Comparison of ENCODE assay signal across 17 cellular contexts in the genomic region with DNA sequence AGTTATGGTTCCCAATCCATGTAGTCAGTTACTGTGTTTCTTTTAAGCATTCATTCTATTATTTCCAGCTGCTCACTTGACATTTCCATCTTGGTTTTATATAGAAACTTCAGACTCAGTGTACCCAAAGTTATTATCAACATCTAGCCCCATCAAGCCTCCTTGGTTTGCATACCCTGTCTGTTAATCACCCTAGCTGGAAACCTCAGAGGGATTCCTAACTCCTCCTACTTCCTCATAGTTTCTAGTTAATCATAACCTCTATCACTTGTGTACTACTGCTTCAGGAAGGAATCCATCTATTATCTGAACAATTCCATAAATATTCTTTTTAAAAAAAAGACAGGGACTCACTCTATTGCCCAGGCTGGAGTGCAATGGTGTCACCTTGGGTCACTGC.
DNase-seq lines count a peak whose midpoint lies in the region; TF ChIP-seq lines count a peak whose summit lies in the region.
"Had no signal": no experiment of that assay in that cellular context is flagged by ENCODE, and none has a peak within 500 bp of the region (broad histone marks: within the 10 kb centered on the region; RNA-seq: fewer than 3 reads in every experiment).

No MANE protein-coding gene starts in this region.

- CTCF ChIA-PET in PC-9 (lab: Charles Lee), result no interaction called here

- H3K9ac ChIP-seq in GM23248, result no peak overlapping the region
- H3K9ac ChIP-seq: neural progenitor cell had no signal

- no peaks in the 10 kb centered on the region for H4K20me1 ChIP-seq in GM23248 (ENCODE audit: insufficient read depth)
- H4K20me1 ChIP-seq in PC-9 (ENCODE audit: insufficient read depth), result peaks cover 5% of the 10 kb centered on the region; the same call in 1 of the 2 replicates
- no peaks in the 10 kb centered on the region for H4K20me1 ChIP-seq in osteoblast (ENCODE audit: insufficient read depth, low read length)

- H3K9me3 ChIP-seq in GM23248 (ENCODE audit: low read depth) (no peaks in the 10 kb centered on the region), PC-9 (ENCODE audit: insufficient read depth, low read depth) (0 out of 2 replicates have a peak, but pooled peaks cover 7% of the 10 kb centered on the region), osteoblast (ENCODE audit: low read depth, low read length) (no peaks in the 10 kb centered on the region)
- H3K9me3 ChIP-seq: lower lobe of right lung had no signal

- in situ Hi-C loops in GM23248 (cut with MboI), result no loop called here

- intact Hi-C loops in PC-9 (cut with micrococcal nuclease; ENCODE audit: unreplicated experiment), result no loop called here

- H2AFZ ChIP-seq in GM23248 (no peak overlapping the region), PC-9 (no peak overlapping the region), osteoblast (ENCODE audit: low read length) (no peak overlapping the region)
- H2AFZ ChIP-seq: neural progenitor cell had no signal

- peaks cover 16% of the 10 kb centered on the region; the same call in 1 of the 2 replicates for H3K36me3 ChIP-seq in GM23248 (ENCODE audit: low read depth)
- H3K36me3 ChIP-seq in PC-9 (ENCODE audit: low read depth), result no peaks in the 10 kb centered on the region
- no peaks in the 10 kb centered on the region for H3K36me3 ChIP-seq in osteoblast (ENCODE audit: insufficient read depth, low read length)
- H3K36me3 ChIP-seq: neural progenitor cell had no signal

- H3K79me2 ChIP-seq in GM23248 (ENCODE audit: insufficient read depth), result no peaks in the 10 kb centered on the region
- no peaks in the 10 kb centered on the region for H3K79me2 ChIP-seq in PC-9 (ENCODE audit: low read depth)
- no peaks in the 10 kb centered on the region for H3K79me2 ChIP-seq in osteoblast (ENCODE audit: insufficient read depth, low read length)

- H3K4me2 ChIP-seq in GM23248 (ENCODE audit: unreplicated experiment) (peak overlapping the region; percentile 21), PC-9 (no peak overlapping the region; the same call in 1 of the 2 replicates), osteoblast (ENCODE audit: insufficient read depth, low read length) (peak overlapping the region; percentile 49)
- H3K4me2 ChIP-seq: neural progenitor cell had no signal

- H3K27ac ChIP-seq in GM23248, result 0 out of 2 replicates have a peak overlapping the region, but pooled peaks have one; percentile 5
- no peak overlapping the region for H3K27ac ChIP-seq in PC-9
- H3K27ac ChIP-seq in epithelial cell of prostate, result peak overlapping the region; percentile 58
- peak overlapping the region; percentile 49 for H3K27ac ChIP-seq in osteoblast (ENCODE audit: low read depth, low read length)
- H3K27ac ChIP-seq: lower lobe of right lung, neural progenitor cell, skin epidermis had no signal

- peak; percentile 62 for DNase-seq in GM23248
- peak; percentile 4 to 59 for DNase-seq in PC-9
- DNase-seq in epithelial cell of prostate (ENCODE audit: low read depth, low spot score), result peak; percentile 20
- peak; percentile 87 for DNase-seq in osteoblast (ENCODE audit: insufficient read length, low spot score, missing footprints)
- no peak for DNase-seq in SW480 (ENCODE audit: low spot score)
- DNase-seq in DMS153 treated with DMSO at 0.1 percent for 48 hours (lab: John Stamatoyannopoulos, UW; ENCODE audit: unreplicated experiment), result no peak
- DNase-seq in NCI-H1417 treated with DMSO at 0.1 percent for 48 hours (lab: John Stamatoyannopoulos, UW), result no peak
- DNase-seq in GM20000 (ENCODE audit: low spot score), result no peak
- DNase-seq: activated CD4-positive, alpha-beta T cell treated with anti-CD3 and anti-CD28 coated beads, Interleukin-2, amount 10 ng/mL, durations not matched to agents 7 days and 5 days; CD4-positive, alpha-beta memory T cell; hypothalamus; lower lobe of right lung; NCI-H1417; NCI-H510A treated with DMSO at 0.1 percent for 48 hours; RPMI8226 had no signal

- peaks cover 10% of the 10 kb centered on the region; the same call in 1 of the 2 replicates for H3F3A ChIP-seq in GM23248 (ENCODE audit: insufficient read depth)
- peaks cover 6% of the 10 kb centered on the region; the same call in 1 of the 2 replicates for H3F3A ChIP-seq in PC-9 (ENCODE audit: insufficient read depth, low read depth)

- BruUV-seq in PC-9 (replicated peaks; lab: Mats Ljungman, UMichigan), result no TSS peak

- TF ChIP-seq CTCF in PC-9 (conservative IDR thresholded peaks at IDR 0.05) (no peak), osteoblast (IDR thresholded peaks at IDR 0.05; ENCODE audit: extremely low read depth, low read depth, low read length) (no peak), GM20000 (IDR thresholded peaks at IDR 0.05; ENCODE audit: extremely low read depth, missing control alignments) (no peak)

- H3K4me3 ChIP-seq in GM23248, result no peak overlapping the region
- no peak overlapping the region for H3K4me3 ChIP-seq in PC-9
- H3K4me3 ChIP-seq in osteoblast (ENCODE audit: insufficient read depth, low read length), result no peak overlapping the region
- H3K4me3 ChIP-seq: lower lobe of right lung, neural progenitor cell, skin epidermis had no signal

- H3K9me2 ChIP-seq in GM23248 (ENCODE audit: insufficient read depth) (no peaks in the 10 kb centered on the region), PC-9 (ENCODE audit: insufficient read depth) (no peaks in the 10 kb centered on the region)

- POLR2A ChIA-PET in PC-9 (lab: Charles Lee; ENCODE audit: unreplicated experiment), result interaction anchor here (0.6 kb wide), 1 partner anchor 179 kb away, joined by 7 read pairs; no protein-coding TSS in a partner anchor

- H3K27me3 ChIP-seq in GM23248 (replicated peaks; ENCODE audit: insufficient read depth) (no peaks in the 10 kb centered on the region), PC-9 (ENCODE audit: insufficient read depth, low read depth) (no peaks in the 10 kb centered on the region), osteoblast (ENCODE audit: insufficient read depth, low read length) (no peaks in the 10 kb centered on the region)
- H3K27me3 ChIP-seq: neural progenitor cell had no signal

- peaks cover 22% of the 10 kb centered on the region for H3K4me1 ChIP-seq in GM23248 (ENCODE audit: insufficient read depth)
- H3K4me1 ChIP-seq in PC-9 (replicated peaks; ENCODE audit: insufficient read depth), result peaks cover 11% of the 10 kb centered on the region; the same call in 1 of the 2 replicates
- peaks cover 24% of the 10 kb centered on the region for H3K4me1 ChIP-seq in osteoblast (ENCODE audit: insufficient read depth, low read length)
- H3K4me1 ChIP-seq: lower lobe of right lung, neural progenitor cell had no signal

Comparison
In these comparisons a context has a peak if more than half of its experiments do, and no peak if none do; other contexts are left out.
1. DNase-seq: peak in GM23248 (single experiment), PC-9 (2 of 2), epithelial cell of prostate (single experiment) and osteoblast (single experiment); none in SW480 (single experiment), DMS153 treated with DMSO at 0.1 percent for 48 hours (single experiment), NCI-H1417 treated with DMSO at 0.1 percent for 48 hours (single experiment) and GM20000 (single experiment).